21 cellular contexts compared by ENCODE assay signal in genomic region chr4:104726002-104726401, GRCh38.
"Had no signal": no experiment of that assay in that cellular context is flagged by ENCODE, and none has a peak within 500 bp of the region (broad histone marks: within the 10 kb centered on the region; RNA-seq: fewer than 3 reads in every experiment).

No MANE protein-coding gene starts in this region.

- H3K4me3 ChIP-seq: esophagus muscularis mucosa, gastroesophageal sphincter, heart left ventricle, tibial nerve, uterus had no signal

- H3K4me3 Mint-ChIP-seq: activated CD4-positive, alpha-beta memory T cell treated with anti-CD3 and anti-CD28 coated beads for 36 hours; activated CD4-positive, alpha-beta T cell treated with anti-CD3 and anti-CD28 coated beads for 36 hours; activated naive CD8-positive, alpha-beta T cell; dendritic cell treated with granulocyte-macrophage colony-stimulating factor and Interleukin-4, amounts not matched to agents 40 ng/mL and 50 ng/mL, for 4 days; nephron progenitor cell; WTC11 had no signal

- ATAC-seq: activated CD4-positive, alpha-beta T cell treated with anti-CD3 and anti-CD28 coated beads for 36 hours; gastroesophageal sphincter; heart left ventricle; left ventricle myocardium superior; stimulated activated naive CD8-positive, alpha-beta T cell treated with anti-CD3 and anti-CD28 coated beads, Interleukin-15, Interleukin-2, amounts not matched to agents 100 U/mL and 50 U/mL, for 24 hours; WTC11 had no signal

- H3K9me3 ChIP-seq: esophagus muscularis mucosa, gastroesophageal sphincter, heart left ventricle, tibial nerve, uterus had no signal

- H3K36me3 Mint-ChIP-seq: activated CD4-positive, alpha-beta memory T cell treated with anti-CD3 and anti-CD28 coated beads for 36 hours; activated naive CD8-positive, alpha-beta T cell; WTC11 had no signal

- DNase-seq: activated CD4-positive, alpha-beta memory T cell treated with anti-CD3 and anti-CD28 coated beads for 36 hours; activated CD4-positive, alpha-beta T cell treated with anti-CD3 and anti-CD28 coated beads for 36 hours; activated T-cell treated with anti-CD3 and anti-CD28 coated beads for 4 hours; effector memory CD4-positive, alpha-beta T cell; heart left ventricle; kidney glomerular epithelial cell; left ventricle myocardium superior; nephron progenitor cell; occipital lobe; stimulated activated CD4-positive, alpha-beta T cell treated with anti-CD3 and anti-CD28 coated beads, Interleukin-1b, Interleukin-23, amount 100 ng/mL, for 48 hours; stimulated activated naive CD8-positive, alpha-beta T cell treated with anti-CD3 and anti-CD28 coated beads, Interleukin-15, Interleukin-2, amounts not matched to agents 100 U/mL and 50 U/mL, for 24 hours; uterus had no signal

- H3K27ac Mint-ChIP-seq: activated CD4-positive, alpha-beta memory T cell treated with anti-CD3 and anti-CD28 coated beads for 36 hours; activated CD4-positive, alpha-beta T cell treated with anti-CD3 and anti-CD28 coated beads for 36 hours; activated naive CD8-positive, alpha-beta T cell; dendritic cell treated with granulocyte-macrophage colony-stimulating factor and Interleukin-4, amounts not matched to agents 40 ng/mL and 50 ng/mL, for 4 days; nephron progenitor cell; progenitor cell of endocrine pancreas; WTC11 had no signal

- H3K4me1 ChIP-seq: gastroesophageal sphincter, heart left ventricle, tibial nerve, uterus had no signal

- H3K9me3 Mint-ChIP-seq: activated CD4-positive, alpha-beta memory T cell treated with anti-CD3 and anti-CD28 coated beads for 36 hours; dendritic cell treated with granulocyte-macrophage colony-stimulating factor and Interleukin-4, amounts not matched to agents 40 ng/mL and 50 ng/mL, for 4 days; nephron progenitor cell; WTC11 had no signal

- H3K36me3 ChIP-seq: esophagus muscularis mucosa, gastroesophageal sphincter, heart left ventricle, tibial nerve, uterus had no signal

- H3K27me3 ChIP-seq: esophagus muscularis mucosa, gastroesophageal sphincter, heart left ventricle, tibial nerve, uterus had no signal

- H3K4me1 Mint-ChIP-seq: nephron progenitor cell, WTC11 had no signal

- H3K27me3 Mint-ChIP-seq: activated CD4-positive, alpha-beta memory T cell treated with anti-CD3 and anti-CD28 coated beads for 36 hours; activated CD4-positive, alpha-beta T cell treated with anti-CD3 and anti-CD28 coated beads for 36 hours; activated naive CD8-positive, alpha-beta T cell; progenitor cell of endocrine pancreas had no signal

- FAIRE-seq: endothelial cell of umbilical vein, TTC549 had no signal

- H3K27ac ChIP-seq: esophagus muscularis mucosa, gastroesophageal sphincter, heart left ventricle, tibial nerve, uterus had no signal
